ENCODE assay signal across 14 cellular contexts in the genomic region with DNA sequence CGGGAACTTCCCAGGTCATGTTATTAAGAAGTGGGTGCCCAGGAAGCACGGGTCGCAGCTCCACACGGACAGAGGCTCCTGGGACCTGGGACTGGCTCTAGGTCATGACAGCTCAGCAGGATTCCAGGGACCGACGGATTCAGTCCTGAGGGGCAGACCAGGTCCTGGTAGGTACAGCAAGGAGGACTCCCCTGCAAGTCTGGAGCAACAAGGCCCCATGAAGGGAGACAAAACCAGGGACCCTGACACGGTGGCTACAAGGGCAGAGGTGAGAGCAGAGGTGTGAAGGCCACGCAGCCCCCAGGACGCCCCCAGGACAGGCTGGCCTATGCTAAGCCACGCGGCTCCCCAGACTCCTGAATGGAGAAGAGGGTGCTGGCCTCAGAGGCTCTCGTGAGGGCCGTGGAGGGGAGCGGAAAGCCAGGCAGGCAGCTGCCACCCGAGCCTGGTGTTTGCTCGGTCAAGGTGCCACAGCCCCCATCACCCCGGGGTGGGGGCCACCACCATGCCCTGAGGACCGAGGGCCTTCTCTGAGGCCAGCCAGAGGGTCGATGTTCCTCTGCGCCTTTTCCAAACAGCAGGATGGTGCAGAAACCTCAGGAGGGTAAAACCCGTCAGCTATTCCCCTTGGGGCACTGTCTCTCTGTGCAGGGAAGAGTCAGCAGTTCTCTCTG.
"Had no signal": no experiment of that assay in that cellular context is flagged by ENCODE, and none has a peak within 500 bp of the region (broad histone marks: within the 10 kb centered on the region; RNA-seq: fewer than 3 reads in every experiment).

No MANE protein-coding gene starts in this region.

- H3K27ac ChIP-seq: body of pancreas, coronary artery, epithelial cell of prostate, left lung, tibial artery, WERI-Rb-1 had no signal

- DNase-seq: activated CD4-positive, alpha-beta memory T cell treated with anti-CD3 and anti-CD28 coated beads, Interleukin-2, amount 10 ng/mL, durations not matched to agents 7 days and 5 days; activated gamma-delta T cell; activated T-cell treated with anti-CD3 and anti-CD28 coated beads, Interleukin-2, amount 50 U/mL, for 24 hours; amniotic stem cell; body of pancreas; effector memory CD4-positive, alpha-beta T cell; natural killer cell; stimulated activated CD4-positive, alpha-beta T cell treated with anti-CD3 and anti-CD28 coated beads, Interleukin-2, amount 100 ng/mL, for 48 hours; stimulated activated naive B cell treated with anti-CD40 and anti-IgM and Interleukin-4, amounts not matched to agents 10 μg/mL and 1 μg/mL and 100 μg/mL, for 72 hours; tibial artery; WERI-Rb-1 had no signal

- H3K27me3 ChIP-seq: body of pancreas, left lung, tibial artery had no signal

- H3K36me3 ChIP-seq: left lung, tibial artery, WERI-Rb-1 had no signal

- H3K4me3 ChIP-seq: body of pancreas, coronary artery, left lung, tibial artery had no signal

- H3K4me1 ChIP-seq: body of pancreas, left lung, tibial artery had no signal

- H3K9me3 ChIP-seq: body of pancreas, tibial artery had no signal

- ATAC-seq: body of pancreas; left lung; natural killer cell; stimulated activated naive B cell treated with anti-CD40 and anti-IgM and Interleukin-4, amounts not matched to agents 10 μg/mL and 1 μg/mL and 100 μg/mL, for 72 hours had no signal
